Comparison of ENCODE assay signal across 19 cellular contexts in the genomic region with DNA sequence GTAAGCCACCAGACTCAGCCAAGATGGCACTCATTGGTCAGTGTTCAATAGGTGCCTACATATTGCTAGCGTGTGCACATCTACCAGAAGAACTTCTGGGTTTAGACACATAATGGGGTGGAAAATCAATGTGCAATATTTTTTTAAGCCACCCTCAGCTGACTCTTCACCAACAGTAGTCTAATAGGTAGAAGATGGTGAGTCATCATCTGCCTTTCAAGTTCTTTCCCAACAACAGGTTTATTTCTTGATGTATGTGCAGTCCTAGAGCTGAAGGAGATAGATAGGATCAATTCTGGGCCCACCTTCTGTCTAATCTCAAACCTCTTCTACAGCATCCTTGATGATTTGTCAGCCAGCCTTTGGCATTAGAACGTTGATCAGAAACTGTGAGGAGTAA. TPM values are rescaled to one million over a fixed set of nuclear protein-coding genes. Genes with fewer than 3 reads are reported as not detected.
DNase-seq lines count a peak whose midpoint lies in the region; ATAC-seq and TF ChIP-seq lines count a peak whose summit lies in the region.
"Had no signal": no experiment of that assay in that cellular context is flagged by ENCODE, and none has a peak within 500 bp of the region (broad histone marks: within the 10 kb centered on the region; RNA-seq: fewer than 3 reads in every experiment).

No MANE protein-coding gene starts in this region.

- H3K27me3 ChIP-seq in breast epithelium (no peaks in the 10 kb centered on the region), mammary epithelial cell (ENCODE audit: insufficient read depth, low read length) (no peaks in the 10 kb centered on the region), lower lobe of right lung (ENCODE audit: low read depth) (no peaks in the 10 kb centered on the region)
- H3K27me3 ChIP-seq: BLaER1 had no signal

- intact Hi-C loops in MCF 10A (cut with micrococcal nuclease) (no loop called here), breast epithelium (cut with DNase I; ENCODE audit: low total_unique reads) (no loop called here), mammary epithelial cell (cut with micrococcal nuclease) (no loop called here), lower lobe of right lung (cut with DNase I) (no loop called here)
- intact Hi-C loops in activated T-helper 1 cell treated with anti-CD3 and anti-CD28 coated beads, Interleukin-12 subunit alpha, Interleukin-12 subunit beta, Interleukin-2, Interleukin-4 antibody, amounts not matched to agents 30 ng/mL and 10 ng/mL and 1 ng/mL, durations not matched to agents 14 hours and 24 hours and 36 hours (cut with micrococcal nuclease) = no loop called here

- no peaks in the 10 kb centered on the region for H3K27me3 Mint-ChIP-seq in MCF 10A (ENCODE audit: insufficient read depth, unreplicated experiment)
- H3K27me3 Mint-ChIP-seq in activated T-helper 1 cell treated with anti-CD3 and anti-CD28 coated beads, Interleukin-12 subunit alpha, Interleukin-12 subunit beta, Interleukin-2, Interleukin-4 antibody, amounts not matched to agents 30 ng/mL and 10 ng/mL and 1 ng/mL, durations not matched to agents 14 hours and 24 hours and 36 hours (ENCODE audit: insufficient read depth) = peaks cover 15% of the 10 kb centered on the region

- CTCF ChIA-PET in MCF 10A (lab: Yijun Ruan, JAX) = no interaction called here
- CTCF ChIA-PET in mammary epithelial cell (lab: Charles Lee; ENCODE audit: low non-redundant PET) = no interaction called here

- no peaks in the 10 kb centered on the region for H3K79me2 ChIP-seq in mammary epithelial cell (ENCODE audit: insufficient read depth, low read length)

- no peak overlapping the region for H3K4me3 ChIP-seq in breast epithelium
- no peak overlapping the region for H3K4me3 ChIP-seq in mammary epithelial cell (replicated peaks in 1 of 3; ENCODE audit: insufficient read depth in 1 of 3, low read depth in 2 of 3, low read length in 3 of 3)
- H3K4me3 ChIP-seq in lower lobe of right lung = no peak overlapping the region
- H3K4me3 ChIP-seq: BLaER1, GM12878 had no signal

- TF ChIP-seq POLR2A in breast epithelium (IDR thresholded peaks at IDR 0.05) = no peak

- H3K4me1 Mint-ChIP-seq in MCF 10A (ENCODE audit: insufficient read depth, unreplicated experiment) = peaks cover 23% of the 10 kb centered on the region
- H3K4me1 Mint-ChIP-seq in activated T-helper 1 cell treated with anti-CD3 and anti-CD28 coated beads, Interleukin-12 subunit alpha, Interleukin-12 subunit beta, Interleukin-2, Interleukin-4 antibody, amounts not matched to agents 30 ng/mL and 10 ng/mL and 1 ng/mL, durations not matched to agents 14 hours and 24 hours and 36 hours (ENCODE audit: low read depth) = peaks cover 17% of the 10 kb centered on the region

- no peak overlapping the region for H3K4me2 ChIP-seq in mammary epithelial cell (ENCODE audit: insufficient read depth, low read depth, low read length)
- H3K4me2 ChIP-seq: BLaER1 had no signal

- peak overlapping the region; percentile 29 for H3K27ac Mint-ChIP-seq in MCF 10A (ENCODE audit: low read depth, unreplicated experiment)
- H3K27ac Mint-ChIP-seq in activated T-helper 1 cell treated with anti-CD3 and anti-CD28 coated beads, Interleukin-12 subunit alpha, Interleukin-12 subunit beta, Interleukin-2, Interleukin-4 antibody, amounts not matched to agents 30 ng/mL and 10 ng/mL and 1 ng/mL, durations not matched to agents 14 hours and 24 hours and 36 hours = no peak overlapping the region
- H3K27ac Mint-ChIP-seq: CD8-positive, alpha-beta memory T cell had no signal

- H3K36me3 ChIP-seq in breast epithelium (no peaks in the 10 kb centered on the region), mammary epithelial cell (ENCODE audit: insufficient read depth, low read length) (no peaks in the 10 kb centered on the region), lower lobe of right lung (peaks cover 5% of the 10 kb centered on the region)
- H3K36me3 ChIP-seq: BLaER1 had no signal

- peak; percentile 36 for DNase-seq in MCF 10A (ENCODE audit: unreplicated experiment)
- no peak for DNase-seq in breast epithelium (ENCODE audit: low spot score in 2 of 2)
- peak; percentile 55 for DNase-seq in mammary epithelial cell
- DNase-seq in iris pigment epithelial cell (ENCODE audit: low read depth) = peak; percentile 38
- no peak for DNase-seq in lower lobe of right lung
- DNase-seq in activated T-helper 1 cell treated with anti-CD3 and anti-CD28 coated beads, Interleukin-12 subunit alpha, Interleukin-12 subunit beta, Interleukin-2, Interleukin-4 antibody, amounts not matched to agents 30 ng/mL and 10 ng/mL and 1 ng/mL, durations not matched to agents 14 hours and 24 hours and 36 hours (ENCODE audit: low spot score) = no peak
- DNase-seq in stimulated activated naive CD8-positive, alpha-beta T cell treated with anti-CD3 and anti-CD28 coated beads, Interleukin-15, Interleukin-2, amounts not matched to agents 100 U/mL and 50 U/mL, for 24 hours = no peak
- DNase-seq in NCI-H510A treated with DMSO at 0.1 percent for 48 hours (lab: John Stamatoyannopoulos, UW) = no peak
- DNase-seq: CD8-positive, alpha-beta memory T cell; DMS79 treated with DMSO at 0.1 percent for 48 hours; GDM1; NCI-H1436; NCI-H2029 treated with DMSO at 0.1 percent for 48 hours; NCI-H2171 treated with DMSO at 0.1 percent for 48 hours; NCI-H446 treated with DMSO at 0.1 percent for 48 hours; NCI-H748 treated with DMSO at 0.1 percent for 48 hours had no signal

- WGBS in mammary epithelial cell (ENCODE audit: low coverage, missing lambda C conversion rate) = 100% methylated on average over 2 of the region's 2 CpGs

- no peaks in the 10 kb centered on the region for H4K20me1 ChIP-seq in mammary epithelial cell (ENCODE audit: insufficient read depth, low read length)
- H4K20me1 ChIP-seq: BLaER1 had no signal

- TF ChIP-seq CTCF in MCF 10A (IDR thresholded peaks at IDR 0.05; ENCODE audit: unreplicated experiment) (no peak), breast epithelium (IDR thresholded peaks at IDR 0.05) (no peak), mammary epithelial cell (conservative IDR thresholded peaks at IDR 0.05 in 1 of 2, IDR thresholded peaks at IDR 0.05 in 1 of 2; ENCODE audit: extremely low read depth in 1 of 2, insufficient read depth in 1 of 2, low read depth in 1 of 2, low read length in 2 of 2) (no peak), lower lobe of right lung (IDR thresholded peaks at IDR 0.05) (no peak)

- H3K9me3 ChIP-seq in breast epithelium (no peaks in the 10 kb centered on the region), mammary epithelial cell (replicated peaks; ENCODE audit: insufficient read depth, low read length) (no peaks in the 10 kb centered on the region), lower lobe of right lung (no peaks in the 10 kb centered on the region)

- no peaks in the 10 kb centered on the region for H3K36me3 Mint-ChIP-seq in MCF 10A (ENCODE audit: insufficient read depth, unreplicated experiment)
- H3K36me3 Mint-ChIP-seq in activated T-helper 1 cell treated with anti-CD3 and anti-CD28 coated beads, Interleukin-12 subunit alpha, Interleukin-12 subunit beta, Interleukin-2, Interleukin-4 antibody, amounts not matched to agents 30 ng/mL and 10 ng/mL and 1 ng/mL, durations not matched to agents 14 hours and 24 hours and 36 hours (ENCODE audit: low read depth) = peaks cover 4% of the 10 kb centered on the region

- no TSS peak for BruUV-seq in MCF 10A (replicated peaks; lab: Mats Ljungman, UMichigan)
- no TSS peak for BruUV-seq in mammary epithelial cell (replicated peaks; lab: Mats Ljungman, UMichigan)

- H2AFZ ChIP-seq in mammary epithelial cell (ENCODE audit: low read depth, low read length) = no peak overlapping the region

- no peak for ATAC-seq in lower lobe of right lung
- ATAC-seq in stimulated activated naive CD8-positive, alpha-beta T cell treated with anti-CD3 and anti-CD28 coated beads, Interleukin-15, Interleukin-2, amounts not matched to agents 100 U/mL and 50 U/mL, for 24 hours = no peak

- in situ Hi-C loops in mammary epithelial cell (cut with MboI; ENCODE audit: low sequenced_read_pairs in 2 of 2) = no loop called here

- H3K27ac ChIP-seq in breast epithelium = no peak overlapping the region
- H3K27ac ChIP-seq in mammary epithelial cell (ENCODE audit: insufficient read depth, low read depth, low read length) = no peak overlapping the region
- no peak overlapping the region for H3K27ac ChIP-seq in lower lobe of right lung
- H3K27ac ChIP-seq: BLaER1, HL-60 had no signal

- POLR2A ChIA-PET in MCF 10A (lab: Yijun Ruan, JAX) = interaction anchor here (1.1 to 3.2 kb wide), 2 partner anchors 8 to 11 kb away, joined by 3 to 19 read pairs; no protein-coding TSS in a partner anchor

- H3K4me3 Mint-ChIP-seq in MCF 10A (ENCODE audit: unreplicated experiment) = no peak overlapping the region
- no peak overlapping the region for H3K4me3 Mint-ChIP-seq in activated T-helper 1 cell treated with anti-CD3 and anti-CD28 coated beads, Interleukin-12 subunit alpha, Interleukin-12 subunit beta, Interleukin-2, Interleukin-4 antibody, amounts not matched to agents 30 ng/mL and 10 ng/mL and 1 ng/mL, durations not matched to agents 14 hours and 24 hours and 36 hours
- H3K4me3 Mint-ChIP-seq: CD8-positive, alpha-beta memory T cell had no signal

- no peaks in the 10 kb centered on the region for H3K9me3 Mint-ChIP-seq in MCF 10A (ENCODE audit: unreplicated experiment)
- no peaks in the 10 kb centered on the region for H3K9me3 Mint-ChIP-seq in activated T-helper 1 cell treated with anti-CD3 and anti-CD28 coated beads, Interleukin-12 subunit alpha, Interleukin-12 subunit beta, Interleukin-2, Interleukin-4 antibody, amounts not matched to agents 30 ng/mL and 10 ng/mL and 1 ng/mL, durations not matched to agents 14 hours and 24 hours and 36 hours

- dilution Hi-C loops in mammary epithelial cell (cut with HindIII; ENCODE audit: low sequenced_read_pairs) = no loop called here

- H3K4me1 ChIP-seq in breast epithelium (no peaks in the 10 kb centered on the region), mammary epithelial cell (ENCODE audit: insufficient read depth, low read length) (peaks cover 18% of the 10 kb centered on the region), lower lobe of right lung (peaks cover 19% of the 10 kb centered on the region)
- H3K4me1 ChIP-seq: BLaER1 had no signal

- H3K9ac ChIP-seq in mammary epithelial cell (ENCODE audit: insufficient read depth, low read length) = no peak overlapping the region
- H3K9ac ChIP-seq: BLaER1 had no signal

RNA-seq across cellular contexts. Expression of gene IRAK1BP1, which starts 41.3 kb away (rescaled TPM):
- total RNA-seq in MCF 10A (2022) (4.6 and 6.6 TPM in 2 replicates), breast epithelium (1 to 10 TPM; 3.5 to 10.0 (median 4.3) TPM), mammary epithelial cell (1 to 10 TPM; 6.2 to 8.0 TPM), lower lobe of right lung (6.2 TPM)
- 2.3 TPM for polyA plus RNA-seq in mammary epithelial cell
- 3.6 TPM for polyA minus RNA-seq in mammary epithelial cell
- 3.0 TPM in 2 replicates for total RNA-seq in activated T-helper 1 cell treated with anti-CD3 and anti-CD28 coated beads, Interleukin-12 subunit alpha, Interleukin-12 subunit beta, Interleukin-2, Interleukin-4 antibody, amounts not matched to agents 30 ng/mL and 10 ng/mL and 1 ng/mL, durations not matched to agents 14 hours and 24 hours and 36 hours

Comparison
In these comparisons a context has a peak if more than half of its experiments do, and no peak if none do; other contexts are left out.
1. DNase-seq: peak in MCF 10A (single experiment), mammary epithelial cell (single experiment) and iris pigment epithelial cell (single experiment); none in breast epithelium (0 of 2), lower lobe of right lung (single experiment), activated T-helper 1 cell treated with anti-CD3 and anti-CD28 coated beads, Interleukin-12 subunit alpha, Interleukin-12 subunit beta, Interleukin-2, Interleukin-4 antibody, amounts not matched to agents 30 ng/mL and 10 ng/mL and 1 ng/mL, durations not matched to agents 14 hours and 24 hours and 36 hours (single experiment), stimulated activated naive CD8-positive, alpha-beta T cell treated with anti-CD3 and anti-CD28 coated beads, Interleukin-15, Interleukin-2, amounts not matched to agents 100 U/mL and 50 U/mL, for 24 hours (single experiment) and NCI-H510A treated with DMSO at 0.1 percent for 48 hours (single experiment).